Comparison of ENCODE assay signal across 20 cellular contexts in genomic region chr11:9232482-9232881, GRCh38. TPM values are rescaled to one million over a fixed set of nuclear protein-coding genes. Genes with fewer than 3 reads are reported as not detected.
DNase-seq lines count a peak whose midpoint lies in the region; ATAC-seq, FAIRE-seq and TF ChIP-seq lines count a peak whose summit lies in the region.
"Had no signal": no experiment of that assay in that cellular context is flagged by ENCODE, and none has a peak within 500 bp of the region (broad histone marks: within the 10 kb centered on the region; RNA-seq: fewer than 3 reads in every experiment).

No MANE protein-coding gene starts in this region.

- no peak overlapping the region for H2AFZ ChIP-seq in H1 (ENCODE audit: low read length)

- peaks cover 25% of the 10 kb centered on the region for H3K36me3 ChIP-seq in BLaER1
- H3K36me3 ChIP-seq in H1 (ENCODE audit: control insufficient read depth in 2 of 4, insufficient read depth in 4 of 4, low read length in 3 of 4), result 0 out of 8 replicates have a peak, but pooled peaks cover 0 to 2% (median 0%) of the 10 kb centered on the region in 4 experiments
- H3K36me3 ChIP-seq in pancreas, result no peaks in the 10 kb centered on the region
- no peaks in the 10 kb centered on the region for H3K36me3 ChIP-seq in brain microvascular endothelial cell (replicated peaks)
- H3K36me3 ChIP-seq: tibial artery had no signal

- peak in 3 of 4 donors; percentile 29 to 57 (median 32) for ATAC-seq in pancreas
- ATAC-seq: activated T-helper 17 cell treated with anti-CD3 and anti-CD28 coated beads, Interleukin-2, amount 50 U/mL, for 72 hours had no signal

- peak overlapping the region; percentile 91 for H4K91ac ChIP-seq in H1 (replicated peaks; ENCODE audit: insufficient read length, low read length)

- H3K9ac ChIP-seq in BLaER1 (no peak overlapping the region), H1 (replicated peaks in 1 of 4; ENCODE audit: extremely low read depth in 1 of 4, low read depth in 3 of 4, low read length in 3 of 4) (no peak overlapping the region)

- TF ChIP-seq POLR2A in H1 (IDR thresholded peaks at IDR 0.05; ENCODE audit: control extremely low read depth in 1 of 2, low read depth in 2 of 2, low read length in 2 of 2), result no peak

- no peaks in the 10 kb centered on the region for H3K27me3 ChIP-seq in BLaER1
- H3K27me3 ChIP-seq in H1 (replicated peaks in 1 of 4; ENCODE audit: control insufficient read depth in 3 of 4, extremely low read depth in 1 of 4, insufficient read depth in 3 of 4, low read length in 3 of 4), result peaks cover 0 to 13% (median 0%) of the 10 kb centered on the region in 4 experiments; a peak in 4 of 7 replicates
- H3K27me3 ChIP-seq in pancreas, result no peaks in the 10 kb centered on the region
- H3K27me3 ChIP-seq in brain microvascular endothelial cell (replicated peaks), result no peaks in the 10 kb centered on the region
- H3K27me3 ChIP-seq: tibial artery had no signal

- H3K4me3 ChIP-seq in BLaER1 (no peak overlapping the region), H1 (ENCODE audit: extremely low read depth in 1 of 4, insufficient read depth in 2 of 4, low read depth in 3 of 4, low read length in 4 of 4) (peak overlapping the region in 1 of 4 experiments; percentile 50; a peak in 2 of 8 replicates), pancreas (no peak overlapping the region), brain microvascular endothelial cell (ENCODE audit: low read depth, low read length) (no peak overlapping the region)

- FAIRE-seq in GM19239 (lab: Jason Lieb, UNC), result peak; percentile 8
- FAIRE-seq in H1 (lab: Jason Lieb, UNC), result no peak
- no peak for FAIRE-seq in pancreas (lab: Jason Lieb, UNC)

- TF ChIP-seq EP300 in H1 (IDR thresholded peaks at IDR 0.05; ENCODE audit: borderline replicate concordance in 1 of 2, low read depth in 2 of 2, low read length in 2 of 2), result no peak

- H3K18ac ChIP-seq in H1 (ENCODE audit: extremely low read depth, low read length), result no peak overlapping the region

- no peak overlapping the region for H3K4ac ChIP-seq in H1 (replicated peaks; ENCODE audit: insufficient read length, low read depth, low read length)

- no peak overlapping the region for H3K23ac ChIP-seq in H1 (ENCODE audit: insufficient read length)

- H2AK5ac ChIP-seq in H1 (ENCODE audit: low read depth, low read length), result no peak overlapping the region

- H3K27ac ChIP-seq in BLaER1 (no peak overlapping the region), H1 (ENCODE audit: low read depth, low read length) (no peak overlapping the region), pancreas (peak overlapping the region in 2 of 4 donors; percentile 35 to 36), brain microvascular endothelial cell (no peak overlapping the region)
- H3K27ac ChIP-seq: epithelial cell of prostate, VCaP had no signal

- no peaks in the 10 kb centered on the region for H3K23me2 ChIP-seq in H1 (ENCODE audit: low read depth, low read length)

- H3K79me1 ChIP-seq in H1 (ENCODE audit: low read depth, low read length), result peaks cover 9% of the 10 kb centered on the region

- TF ChIP-seq RAD21 in H1 (IDR thresholded peaks at IDR 0.05 in 1 of 2, conservative IDR thresholded peaks at IDR 0.05 in 1 of 2; ENCODE audit: low read depth in 2 of 2, low read length in 2 of 2), result no peak

- H3K9me3 ChIP-seq in BLaER1, result peaks cover 27% of the 10 kb centered on the region
- peaks cover 6 to 11% of the 10 kb centered on the region in 2 experiments; a peak in 2 of 4 replicates for H3K9me3 ChIP-seq in H1 (ENCODE audit: insufficient read depth in 2 of 2, low read depth in 1 of 2, low read length in 1 of 2)
- H3K9me3 ChIP-seq in pancreas, result no peaks in the 10 kb centered on the region
- H3K9me3 ChIP-seq: tibial artery had no signal

- TF ChIP-seq CTCF in H1 (IDR thresholded peaks at IDR 0.05; ENCODE audit: control extremely low read depth in 1 of 3, insufficient read depth in 1 of 3, low read depth in 1 of 3, low read length in 3 of 3), result no peak
- TF ChIP-seq CTCF in pancreas (IDR thresholded peaks at IDR 0.05), result no peak
- no peak for TF ChIP-seq CTCF in brain microvascular endothelial cell (IDR thresholded peaks at IDR 0.05; ENCODE audit: low read depth, low read length, missing control alignments)

- no peak overlapping the region for H2BK12ac ChIP-seq in H1 (ENCODE audit: low read depth, low read length)

- intact Hi-C loops in pancreas (cut with DNase I), result no loop called here

- H4K20me1 ChIP-seq in BLaER1, result peaks cover 72% of the 10 kb centered on the region
- H4K20me1 ChIP-seq in H1 (replicated peaks in 1 of 2; ENCODE audit: control insufficient read depth in 1 of 2, insufficient read depth in 2 of 2, low read length in 2 of 2), result peaks cover 13 to 15% of the 10 kb centered on the region in 2 experiments

- no peak overlapping the region for H3K56ac ChIP-seq in H1 (replicated peaks; ENCODE audit: insufficient read length, low read depth, low read length)

- H3K4me1 ChIP-seq in BLaER1, result peaks cover 31% of the 10 kb centered on the region
- H3K4me1 ChIP-seq in H1 (replicated peaks in 1 of 4; ENCODE audit: control insufficient read depth in 3 of 4, insufficient read depth in 4 of 4, low read length in 3 of 4), result peaks cover 15 to 27% (median 23%) of the 10 kb centered on the region in 4 experiments; a peak in 6 of 7 replicates
- H3K4me1 ChIP-seq in pancreas, result peaks cover 0 to 19% (median 5%) of the 10 kb centered on the region in 3 donors

- in situ Hi-C loops in brain microvascular endothelial cell (cut with HindIII; ENCODE audit: low pct_ligation_motif_present, low sequenced_read_pairs), result no loop called here

- peaks cover 13 to 68% of the 10 kb centered on the region in 2 experiments for H3K79me2 ChIP-seq in H1 (ENCODE audit: control insufficient read depth in 1 of 2, insufficient read depth in 2 of 2, low read length in 2 of 2)

- no peak for DNase-seq in GM19239 (ENCODE audit: insufficient read length, low spot score)
- DNase-seq in H1 (ENCODE audit: low read depth in 1 of 2, low spot score in 2 of 2), result no peak
- DNase-seq in pancreas, result no peak
- no peak for DNase-seq in brain microvascular endothelial cell
- no peak for DNase-seq in NCI-H774 (lab: John Stamatoyannopoulos, UW)
- no peak for DNase-seq in GM19240 (ENCODE audit: insufficient read length, low spot score)
- DNase-seq: Calu3; kidney glomerular epithelial cell; mesendoderm; natural killer cell; NCI-H1694; posterior cingulate gyrus; SHP77 treated with DMSO at 0.1 percent for 48 hours; stimulated activated CD4-positive, alpha-beta T cell treated with anti-CD3 and anti-CD28 coated beads, Interleukin-2, amount 100 ng/mL, for 24 hours; stimulated activated naive B cell treated with anti-CD40 and anti-IgM and Interleukin-4, amounts not matched to agents 10 μg/mL and 1 μg/mL and 100 μg/mL, for 72 hours; tibial artery had no signal

- peak overlapping the region; percentile 13; the same call in 1 of the 2 replicates for H2BK20ac ChIP-seq in H1 (ENCODE audit: low read length)

- no peak overlapping the region for H4K5ac ChIP-seq in H1 (ENCODE audit: insufficient read length, low read depth, low read length)

- no peak overlapping the region for H3K14ac ChIP-seq in H1 (ENCODE audit: insufficient read length)

- 78% methylated on average over 3 of the region's 3 CpGs; no CpG with 5 or more reads in 1 of the 2 experiments for WGBS in H1 (ENCODE audit: extremely low coverage in 1 of 2, insufficient coverage in 1 of 2, insufficient read length in 1 of 2, insufficient replicate concordance in 2 of 2, low coverage in 1 of 2, low lambda C conversion rate in 2 of 2, missing lambda C conversion rate in 1 of 2), 2 experiments
- WGBS in pancreas, 2 donors, result 86 to 87% methylated on average over 3 of the region's 3 CpGs

- H2BK5ac ChIP-seq in H1 (ENCODE audit: low read depth, low read length), result no peak overlapping the region

- CTCF ChIA-PET in H1 (lab: Charles Lee; ENCODE audit: partially characterized antibody), result interaction anchor here (0.6 to 1.4 kb wide), 2 partner anchors 29 to 197 kb away, joined by 3 read pairs; no protein-coding TSS in a partner anchor

- H2BK120ac ChIP-seq in H1 (replicated peaks; ENCODE audit: low read depth, low read length), result peak overlapping the region; percentile 87

- peak overlapping the region; percentile 62; the same call in 1 of the 2 replicates for H3K4me2 ChIP-seq in BLaER1
- peak overlapping the region in 1 of 2 experiments; percentile 68; a peak in 1 of 4 replicates for H3K4me2 ChIP-seq in H1 (ENCODE audit: insufficient read depth in 1 of 2, low read depth in 2 of 2, low read length in 2 of 2)

- no peak overlapping the region for H2BK15ac ChIP-seq in H1 (ENCODE audit: low read length)

- no peak overlapping the region for H4K8ac ChIP-seq in H1 (ENCODE audit: extremely low read depth, insufficient read depth, low read length)

- POLR2A ChIA-PET in H1 (lab: Charles Lee; ENCODE audit: partially characterized antibody), result interaction anchor here (1.3 kb wide), 1 partner anchor 43 kb away, joined by 3 read pairs; no protein-coding TSS in a partner anchor

TF ChIP-seq in H1, 55 proteins besides CTCF, POLR2A, EP300 and RAD21 (continues in another document):
- TF ChIP-seq TCF12 (IDR thresholded peaks at IDR 0.05; ENCODE audit: low read depth, low read length), result no peak
- TF ChIP-seq FOSL1 (IDR thresholded peaks at IDR 0.05; ENCODE audit: insufficient read depth, low read depth, low read length), result no peak
- TF ChIP-seq CREB1 (IDR thresholded peaks at IDR 0.05), result no peak
- no peak for TF ChIP-seq PHF8 (conservative IDR thresholded peaks at IDR 0.05; ENCODE audit: low read depth, low read length)
- no peak for TF ChIP-seq SP4 (IDR thresholded peaks at IDR 0.05; ENCODE audit: low read length)

RNA-seq across cellular contexts. Expression of gene DENND5A, which starts 32.7 kb away (rescaled TPM):
- total RNA-seq in H1 (2021; fragmentation: NEBNext Ultra II Directional; extraction: Animal tissue kit (Norgen Biotek cat#: 25700)), result 65.7 and 69.2 TPM in 2 replicates
- polyA plus RNA-seq in H1 (2011; rRNA removed), result 139 and 141 TPM in 2 replicates
- polyA plus RNA-seq in H1 (2011; cell fraction: cytosol; rRNA removed), result 123 TPM
- polyA plus RNA-seq in H1 (2011; cell fraction: nucleus; rRNA removed), result 203 TPM
- polyA plus RNA-seq in H1 (2012, experiment 1 of 2), result 58.2 to 75.3 TPM (median 62.3 TPM) in 4 replicates
- polyA plus RNA-seq in H1 (2012, experiment 2 of 2), result 10.3 TPM
- 34.2 TPM for polyA plus RNA-seq in H1 (2013, experiment 1 of 2)
- polyA plus RNA-seq in H1 (2013, experiment 2 of 2), result 33.9 TPM
- polyA minus RNA-seq in H1 (2011; rRNA and poly(A)+ RNA removed), result 417 and 473 TPM in 2 replicates
- polyA minus RNA-seq in H1 (2011; cell fraction: cytosol; rRNA and poly(A)+ RNA removed), result 84.7 TPM
- 195 TPM for polyA minus RNA-seq in H1 (2011; cell fraction: nucleus; rRNA and poly(A)+ RNA removed)
- 10 to 100 TPM; 21.5 to 32.1 (median 27.8) TPM for total RNA-seq in pancreas
- polyA plus RNA-seq in pancreas, result 10 to 100 TPM; 20.0 to 27.0 TPM
